ENCODE assay signal across 1 cellular context in genomic region chr6:28794175-28795002, GRCh38.
TF ChIP-seq lines count a peak whose summit lies in the region.

No MANE protein-coding gene starts in this region.

TF ChIP-seq in K562, 482 proteins besides CTCF, POLR2A, EP300 and RAD21 (continued from another document):
- TF ChIP-seq ZNF407 (IDR thresholded peaks at IDR 0.05; ENCODE audit: low read depth) (no peak), REST (CRISPR knock-in tag; IDR thresholded peaks at IDR 0.05; ENCODE audit: low read depth) (no peak), ATF4 (CRISPR knock-in tag; IDR thresholded peaks at IDR 0.05) (no peak), STAT5B (CRISPR knock-in tag; IDR thresholded peaks at IDR 0.05) (no peak), ZNF764 (CRISPR knock-in tag; IDR thresholded peaks at IDR 0.05; ENCODE audit: low read depth) (no peak), ZFP36 (IDR thresholded peaks at IDR 0.05; ENCODE audit: low read depth, low read length, partially characterized antibody) (no peak), ETV1 (tag; conservative IDR thresholded peaks at IDR 0.05; ENCODE audit: low read depth) (no peak), CBFA2T2 (conservative IDR thresholded peaks at IDR 0.05) (no peak)
TF ChIP-seq in K562: peak in this region for 31.
